8 cellular contexts compared by ENCODE assay signal in genomic region chr15:41417812-41418211, GRCh38. TPM values are rescaled to one million over a fixed set of nuclear protein-coding genes. Genes with fewer than 3 reads are reported as not detected.
DNase-seq lines count a peak whose midpoint lies in the region; ATAC-seq and TF ChIP-seq lines count a peak whose summit lies in the region.

No MANE protein-coding gene starts in this region.

- POLR2A ChIA-PET in activated naive CD8-positive, alpha-beta T cell treated with anti-CD3 and anti-CD28 coated beads, Interleukin-2, amount 10 ng/mL, durations not matched to agents 7 days and 5 days (lab: Charles Lee): interaction anchor here (0.6 to 1.4 kb wide), 2 partner anchors 10 to 85 kb away, joined by 3 read pairs; partner anchors contain the start of genes NUSAP1 and OIP5

- intact Hi-C loops in left lung (cut with DNase I): no loop called here

- H3K4me3 ChIP-seq in AG10803 (ENCODE audit: low read length): peak overlapping the region; percentile 81
- H3K4me3 ChIP-seq in HAP-1: peak overlapping the region; percentile 90
- H3K4me3 ChIP-seq in left lung: peak overlapping the region; percentile 96 to 100

- H3K27me3 Mint-ChIP-seq in activated naive CD8-positive, alpha-beta T cell treated with anti-CD3 and anti-CD28 coated beads, Interleukin-2, amount 10 ng/mL, durations not matched to agents 7 days and 5 days: no peaks in the 10 kb centered on the region
- H3K27me3 Mint-ChIP-seq in type B pancreatic cell: no peaks in the 10 kb centered on the region

- in situ Hi-C loops in HAP-1 (cut with MboI; ENCODE audit: low sequenced_read_pairs): no loop called here

- H3K27ac Mint-ChIP-seq in activated naive CD8-positive, alpha-beta T cell treated with anti-CD3 and anti-CD28 coated beads, Interleukin-2, amount 10 ng/mL, durations not matched to agents 7 days and 5 days: peak overlapping the region; percentile 93
- peak overlapping the region; percentile 92 for H3K27ac Mint-ChIP-seq in type B pancreatic cell

- H3K4me1 Mint-ChIP-seq in activated naive CD8-positive, alpha-beta T cell treated with anti-CD3 and anti-CD28 coated beads, Interleukin-2, amount 10 ng/mL, durations not matched to agents 7 days and 5 days: peaks cover 20% of the 10 kb centered on the region
- peaks cover 38% of the 10 kb centered on the region for H3K4me1 Mint-ChIP-seq in type B pancreatic cell (ENCODE audit: unreplicated experiment)

- DNase-seq in AG10803 (ENCODE audit: low read depth) (peak; percentile 22), HAP-1 (ENCODE audit: low spot score in 2 of 2) (no peak), left lung (no peak), type B pancreatic cell (ENCODE audit: extremely low spot score, unreplicated experiment) (no peak), NCI-H1436 (lab: John Stamatoyannopoulos, UW) (no peak)
- no peak for DNase-seq in activated naive CD8-positive, alpha-beta T cell treated with anti-CD3 and anti-CD28 coated beads, Interleukin-2, amount 10 ng/mL, durations not matched to agents 7 days and 5 days
- DNase-seq in stimulated activated CD4-positive, alpha-beta T cell treated with anti-CD3 and anti-CD28 coated beads, Interleukin-4, amount 100 ng/mL, for 4 hours: no peak

- no peaks in the 10 kb centered on the region for H3K9me3 Mint-ChIP-seq in activated naive CD8-positive, alpha-beta T cell treated with anti-CD3 and anti-CD28 coated beads, Interleukin-2, amount 10 ng/mL, durations not matched to agents 7 days and 5 days
- H3K9me3 Mint-ChIP-seq in type B pancreatic cell: no peaks in the 10 kb centered on the region

- peak overlapping the region; percentile 76 to 83 for H3K27ac ChIP-seq in left lung

- TF ChIP-seq CTCF in AG10803 (conservative IDR thresholded peaks at IDR 0.05; ENCODE audit: low read length) (no peak), left lung (IDR thresholded peaks at IDR 0.05) (no peak), type B pancreatic cell (conservative IDR thresholded peaks at IDR 0.05) (no peak)

- H3K36me3 ChIP-seq in HAP-1 (replicated peaks): peaks cover 2% of the 10 kb centered on the region; the same call in 1 of the 2 replicates
- no peaks in the 10 kb centered on the region for H3K36me3 ChIP-seq in left lung

- ATAC-seq in activated naive CD8-positive, alpha-beta T cell treated with anti-CD3 and anti-CD28 coated beads, Interleukin-2, amount 10 ng/mL, durations not matched to agents 7 days and 5 days (ENCODE audit: low read depth): no peak
- ATAC-seq in left lung (peak; percentile 3), GM18870 (IDR thresholded peaks at IDR 0.05; ENCODE audit: unreplicated experiment) (no peak)

- H3K27me3 ChIP-seq in HAP-1 (ENCODE audit: low read depth) (no peaks in the 10 kb centered on the region), left lung (no peaks in the 10 kb centered on the region)

- peaks cover 5% of the 10 kb centered on the region for H3K36me3 Mint-ChIP-seq in activated naive CD8-positive, alpha-beta T cell treated with anti-CD3 and anti-CD28 coated beads, Interleukin-2, amount 10 ng/mL, durations not matched to agents 7 days and 5 days
- no peaks in the 10 kb centered on the region for H3K36me3 Mint-ChIP-seq in type B pancreatic cell

- H3K4me3 Mint-ChIP-seq in activated naive CD8-positive, alpha-beta T cell treated with anti-CD3 and anti-CD28 coated beads, Interleukin-2, amount 10 ng/mL, durations not matched to agents 7 days and 5 days: peak overlapping the region; percentile 85
- H3K4me3 Mint-ChIP-seq in type B pancreatic cell: peak overlapping the region; percentile 95

- peaks cover 6% of the 10 kb centered on the region for H3K4me1 ChIP-seq in HAP-1
- H3K4me1 ChIP-seq in left lung: peaks cover 16 to 40% of the 10 kb centered on the region in 2 donors

- H3K9me3 ChIP-seq in HAP-1 (no peaks in the 10 kb centered on the region), left lung (no peaks in the 10 kb centered on the region)

RNA-seq across cellular contexts. Expression of gene RTF1, which starts 0.9 kb away (rescaled TPM):
- total RNA-seq in activated naive CD8-positive, alpha-beta T cell treated with anti-CD3 and anti-CD28 coated beads, Interleukin-2, amount 10 ng/mL, durations not matched to agents 7 days and 5 days: 10 to 100 TPM; 38.1 to 39.2 TPM
- total RNA-seq in left lung (10 to 100 TPM; 22.3 to 23.9 TPM), type B pancreatic cell (ENCODE audit: low replicate concordance) (39.8 and 54.4 TPM in 2 replicates)

RNA-seq across cellular contexts. Expression of gene NDUFAF1, which starts 15.5 kb away (rescaled TPM):
- 10 to 100 TPM; 10.5 to 11.8 TPM for total RNA-seq in activated naive CD8-positive, alpha-beta T cell treated with anti-CD3 and anti-CD28 coated beads, Interleukin-2, amount 10 ng/mL, durations not matched to agents 7 days and 5 days
- total RNA-seq in left lung (10 to 100 TPM; 17.7 to 17.8 TPM), type B pancreatic cell (ENCODE audit: low replicate concordance) (17.5 and 19.4 TPM in 2 replicates)
